ENCODE assay signal across 18 cellular contexts in the genomic region with DNA sequence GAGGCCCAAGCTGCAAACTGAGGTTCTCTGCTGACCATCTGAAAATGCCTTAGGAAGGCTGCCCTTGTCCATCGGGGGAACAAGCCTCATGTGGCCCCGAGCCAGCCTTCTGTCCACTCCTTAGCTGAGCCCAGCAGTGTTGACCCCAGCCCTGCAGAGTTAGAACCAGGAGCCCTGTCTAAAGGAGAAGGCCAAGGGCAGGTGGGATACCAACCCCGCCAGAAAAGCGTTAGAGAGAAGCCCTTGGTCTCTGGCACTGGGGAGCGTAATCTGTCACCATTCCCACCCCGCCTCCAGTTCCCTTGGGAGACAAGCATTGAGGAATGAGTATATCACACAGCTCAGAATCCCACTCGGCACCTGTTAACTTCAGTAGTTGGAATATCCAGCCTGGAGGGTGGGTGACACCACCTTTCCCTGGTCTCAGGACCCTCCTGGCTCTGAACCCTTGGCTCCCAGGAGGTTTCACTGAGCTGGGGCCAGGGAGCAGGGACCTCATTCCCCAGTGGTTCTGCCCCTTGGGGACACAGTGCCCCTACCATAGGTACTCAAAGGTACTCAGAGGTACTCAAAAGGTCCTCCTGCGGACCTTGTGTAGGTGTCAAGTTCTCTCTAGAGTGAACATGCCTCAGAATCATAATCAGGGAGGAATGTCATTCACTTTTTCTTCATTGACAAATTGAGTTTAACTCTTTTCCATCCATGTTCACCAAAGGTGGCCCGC. TPM values are rescaled to one million over a fixed set of nuclear protein-coding genes. Genes with fewer than 3 reads are reported as not detected.
DNase-seq lines count a peak whose midpoint lies in the region; ATAC-seq, FAIRE-seq and TF ChIP-seq lines count a peak whose summit lies in the region.
"Had no signal": no experiment of that assay in that cellular context is flagged by ENCODE, and none has a peak within 500 bp of the region (broad histone marks: within the 10 kb centered on the region; RNA-seq: fewer than 3 reads in every experiment).

No MANE protein-coding gene starts in this region.

- TF ChIP-seq EP300 in HepG2 (IDR thresholded peaks at IDR 0.05; ENCODE audit: low read depth in 2 of 2, low read length in 2 of 2) (no peak), HepG2 (CRISPR knock-in tag; IDR thresholded peaks at IDR 0.05; ENCODE audit: borderline replicate concordance) (no peak)

- H3K27ac ChIP-seq in BLaER1 treated with 17β-estradiol and CSF1 and Interleukin-3, amounts not matched to agents 10 nM and 100 nM = peak overlapping the region in 6 of 11 experiments; percentile 10 to 52 (median 32); a peak in 3 of 22 replicates
- H3K27ac ChIP-seq in breast epithelium = peak overlapping the region; percentile 33 to 66
- peak overlapping the region; percentile 94 for H3K27ac ChIP-seq in HepG2 (ENCODE audit: extremely low read length, insufficient read depth, low read length)
- peak overlapping the region in 7 of 8 donors; percentile 7 to 64 (median 44) for H3K27ac ChIP-seq in spleen
- H3K27ac ChIP-seq: VCaP had no signal

- WGBS in HepG2 (ENCODE audit: low lambda C conversion rate) = 97% methylated on average over 7 of the region's 9 CpGs
- WGBS in spleen, 5 donors = 86 to 94% (median 93%) methylated on average over 9 of the region's 9 CpGs

- TF ChIP-seq POLR2A in breast epithelium (IDR thresholded peaks at IDR 0.05) = no peak
- TF ChIP-seq POLR2A in HepG2 (IDR thresholded peaks at IDR 0.05; ENCODE audit: insufficient read depth in 1 of 2, low read depth in 2 of 2, low read length in 2 of 2) = no peak; a peak in 1 of 4 replicates
- TF ChIP-seq POLR2A in spleen (IDR thresholded peaks at IDR 0.05) = no peak

- in situ Hi-C loops in HepG2 (cut with HindIII; ENCODE audit: extremely low pct_ligation_motif_present, low pct_unique_long_range_greater_than_20kb) = no loop called here
- in situ Hi-C loops in KBM-7 (cut with MboI; ENCODE audit: low pct_unique_long_range_greater_than_20kb, low sequenced_read_pairs) = no loop called here

- peak; percentile 6; the same call in 2 of the 3 replicates for ATAC-seq in HepG2
- ATAC-seq: natural killer cell had no signal

- peaks cover 8 to 45% (median 28%) of the 10 kb centered on the region in 10 experiments; a peak in 19 of 20 replicates for H3K4me1 ChIP-seq in BLaER1 treated with 17β-estradiol and CSF1 and Interleukin-3, amounts not matched to agents 10 nM and 100 nM
- H3K4me1 ChIP-seq in breast epithelium = no peaks in the 10 kb centered on the region
- H3K4me1 ChIP-seq in HepG2 (ENCODE audit: insufficient read depth, low read length) = peaks cover 73% of the 10 kb centered on the region
- H3K4me1 ChIP-seq in spleen = peaks cover 0 to 59% (median 22%) of the 10 kb centered on the region in 6 donors

- no TSS peak for BruUV-seq in HepG2 (replicated peaks; lab: Mats Ljungman, UMichigan)

- POLR2A ChIA-PET in HepG2 (lab: Yijun Ruan, JAX) = interaction anchor here (1.3 to 2.4 kb wide), 3 partner anchors 10 to 34 kb away, joined by 3 to 5 read pairs (median 5); no protein-coding TSS in a partner anchor

- no peaks in the 10 kb centered on the region for H3K27me3 ChIP-seq in BLaER1 treated with 17β-estradiol and CSF1 and Interleukin-3, amounts not matched to agents 10 nM and 100 nM
- H3K27me3 ChIP-seq in breast epithelium (no peaks in the 10 kb centered on the region), HepG2 (ENCODE audit: control insufficient read depth in 1 of 2, insufficient read depth in 2 of 2, low read length in 2 of 2) (no peaks in the 10 kb centered on the region), spleen (replicated peaks in 1 of 7) (no peaks in the 10 kb centered on the region)

- TF ChIP-seq CTCF in breast epithelium (IDR thresholded peaks at IDR 0.05) (no peak), HepG2 (CRISPR knock-in tag; IDR thresholded peaks at IDR 0.05) (no peak), spleen (IDR thresholded peaks at IDR 0.05 in 8 of 11, conservative IDR thresholded peaks at IDR 0.05 in 3 of 11) (no peak)

- peaks cover 6 to 65% (median 51%) of the 10 kb centered on the region in 11 experiments; a peak in 18 of 22 replicates for H4K20me1 ChIP-seq in BLaER1 treated with 17β-estradiol and CSF1 and Interleukin-3, amounts not matched to agents 10 nM and 100 nM
- no peaks in the 10 kb centered on the region; the same call in 1 of the 2 replicates for H4K20me1 ChIP-seq in HepG2 (ENCODE audit: insufficient read depth, low read length)

- H3K9me3 ChIP-seq in BLaER1 treated with 17β-estradiol and CSF1 and Interleukin-3, amounts not matched to agents 10 nM and 100 nM (replicated peaks in 1 of 11) = peaks cover 28 to 86% (median 60%) of the 10 kb centered on the region in 11 experiments
- no peaks in the 10 kb centered on the region for H3K9me3 ChIP-seq in breast epithelium
- peaks cover 14% of the 10 kb centered on the region for H3K9me3 ChIP-seq in HepG2 (ENCODE audit: low read length)
- peaks cover 0 to 17% (median 11%) of the 10 kb centered on the region in 8 donors for H3K9me3 ChIP-seq in spleen

- peak overlapping the region in 1 of 11 experiments; percentile 7; a peak in 2 of 22 replicates for H3K9ac ChIP-seq in BLaER1 treated with 17β-estradiol and CSF1 and Interleukin-3, amounts not matched to agents 10 nM and 100 nM
- no peak overlapping the region for H3K9ac ChIP-seq in HepG2 (ENCODE audit: insufficient read depth, low read depth, low read length)

- peak overlapping the region in 10 of 11 experiments; percentile 33 to 61 (median 48); a peak in 15 of 22 replicates for H3K4me2 ChIP-seq in BLaER1 treated with 17β-estradiol and CSF1 and Interleukin-3, amounts not matched to agents 10 nM and 100 nM
- H3K4me2 ChIP-seq in HepG2 (ENCODE audit: low read depth, low read length) = no peak overlapping the region

- H3K4me3 ChIP-seq in BLaER1 treated with 17β-estradiol and CSF1 and Interleukin-3, amounts not matched to agents 10 nM and 100 nM = 0 out of 20 replicates have a peak overlapping the region, but pooled peaks of 1 of the 10 experiments have one; percentile 10
- H3K4me3 ChIP-seq in breast epithelium = no peak overlapping the region
- H3K4me3 ChIP-seq in HepG2 (replicated peaks in 1 of 3; ENCODE audit: insufficient read depth in 1 of 3, low read depth in 2 of 3, low read length in 3 of 3) = no peak overlapping the region
- no peak overlapping the region for H3K4me3 ChIP-seq in spleen

- DNase-seq in breast epithelium (ENCODE audit: low spot score in 2 of 2) = no peak
- no peak for DNase-seq in HepG2 (ENCODE audit: low spot score)
- no peak for DNase-seq in spleen
- no peak for DNase-seq in NCI-H1048 (lab: John Stamatoyannopoulos, UW)
- DNase-seq in cerebellum (ENCODE audit: low spot score) = no peak
- DNase-seq in activated T-cell treated with anti-CD3 and anti-CD28 coated beads, Interleukin-2, amount 50 U/mL, for 1 hour = no peak
- DNase-seq in KBM-7 = no peak
- DNase-seq: activated CD4-positive, alpha-beta memory T cell treated with anti-CD3 and anti-CD28 coated beads, Interleukin-2, amount 10 ng/mL, durations not matched to agents 7 days and 5 days; Calu3; erythroblast; GDM1; HCEC 1CT; natural killer cell; NCI-H2029; NCI-H524 treated with DMSO at 0.1 percent for 48 hours had no signal

- no peak overlapping the region for H2AFZ ChIP-seq in HepG2 (ENCODE audit: low read length)

- H3K79me2 ChIP-seq in HepG2 (ENCODE audit: insufficient read depth, low read length) = no peaks in the 10 kb centered on the region

- CTCF ChIA-PET in HepG2 (lab: Yijun Ruan, JAX; ENCODE audit: low intra/inter-chr PET ratio, low total read pairs) = no interaction called here

- H3K36me3 ChIP-seq in BLaER1 treated with 17β-estradiol and CSF1 and Interleukin-3, amounts not matched to agents 10 nM and 100 nM = peaks cover 78 to 94% (median 87%) of the 10 kb centered on the region in 11 experiments
- no peaks in the 10 kb centered on the region for H3K36me3 ChIP-seq in breast epithelium
- peaks cover 34 to 60% of the 10 kb centered on the region in 2 experiments for H3K36me3 ChIP-seq in HepG2 (replicated peaks in 1 of 2; ENCODE audit: control insufficient read depth in 1 of 2, insufficient read depth in 2 of 2, low read length in 2 of 2)
- peaks cover 27 to 84% (median 78%) of the 10 kb centered on the region in 6 donors for H3K36me3 ChIP-seq in spleen

- no peak for TF ChIP-seq RAD21 in HepG2 (CRISPR knock-in tag; IDR thresholded peaks at IDR 0.05)

- intact Hi-C loops in breast epithelium (cut with DNase I; ENCODE audit: low total_unique reads) = no loop called here
- intact Hi-C loops in HepG2 (cut with micrococcal nuclease; ENCODE audit: unreplicated experiment) = loop anchor here (5.0 kb wide), 2 partner anchors 35 to 315 kb away; no protein-coding TSS in a partner anchor
- intact Hi-C loops in spleen (cut with DNase I; ENCODE audit: low total_unique reads) = loop anchor here (5.0 kb wide), 1 partner anchor 165 kb away; no protein-coding TSS in a partner anchor

- FAIRE-seq in HepG2 (lab: Jason Lieb, UNC) = no peak
- FAIRE-seq: colon had no signal

RNA-seq across cellular contexts. Expression of a gene that starts 16.4 kb away (rescaled TPM):
- total RNA-seq in breast epithelium (10 to 100 TPM; 48.0 to 60.0 (median 57.5) TPM), HepG2 (2016; rRNA removed; fragmentation: Illumina TruSeq; extraction: Trizol) (24.6 and 28.2 TPM in 2 replicates), spleen (100 to 1,000 TPM; 287 to 590 (median 388) TPM), cerebellum (15.7 TPM)
- 3.8 and 4.0 TPM in 2 replicates for total RNA-seq in HepG2 (2016; cell fraction: cytosol; rRNA removed; fragmentation: Illumina TruSeq; extraction: Trizol; ENCODE audit: low read depth)
- total RNA-seq in HepG2 (2016; cell fraction: insoluble cytoplasmic fraction; rRNA removed; fragmentation: Illumina TruSeq; extraction: Trizol) = 23.9 and 25.8 TPM in 2 replicates
- 12.7 and 13.7 TPM in 2 replicates for total RNA-seq in HepG2 (2016; cell fraction: membrane; rRNA removed; fragmentation: Illumina TruSeq; extraction: Trizol)
- total RNA-seq in HepG2 (2016; cell fraction: nucleus; rRNA removed; fragmentation: Illumina TruSeq; extraction: Trizol) = 18.7 and 22.0 TPM in 2 replicates
- polyA plus RNA-seq in HepG2 (2011; rRNA removed) (64.4 and 71.4 TPM in 2 replicates), spleen (100 to 1,000 TPM in 1 of 3 donors, 10 to 100 TPM in 2; 44.4 to 113 (median 44.6) TPM)
- polyA plus RNA-seq in HepG2 (2011; cell fraction: cytosol; rRNA removed) = 35.2 and 41.5 TPM in 2 replicates
- polyA plus RNA-seq in HepG2 (2011; cell fraction: nucleus; rRNA removed) = 84.4 and 87.5 TPM in 2 replicates
- polyA plus RNA-seq in HepG2 (2012) = 88.7 and 93.9 TPM in 2 replicates
- polyA plus RNA-seq in HepG2 (2016; cell fraction: cytosol; fragmentation: Illumina TruSeq; extraction: Trizol; ENCODE audit: low read depth) = 4.9 and 5.3 TPM in 2 replicates
- 32.4 and 34.7 TPM in 2 replicates for polyA plus RNA-seq in HepG2 (2016; cell fraction: insoluble cytoplasmic fraction; fragmentation: Illumina TruSeq; extraction: Trizol; ENCODE audit: low read depth)
- polyA plus RNA-seq in HepG2 (2016; cell fraction: membrane; fragmentation: Illumina TruSeq; extraction: Trizol; ENCODE audit: low read depth) = 11.1 and 13.2 TPM in 2 replicates
- 37.6 and 39.9 TPM in 2 replicates for polyA plus RNA-seq in HepG2 (2016; cell fraction: nucleus; fragmentation: Illumina TruSeq; extraction: Trizol; ENCODE audit: insufficient read depth, low read depth)
- polyA minus RNA-seq in HepG2 (2011; rRNA and poly(A)+ RNA removed; ENCODE audit: low replicate concordance) = 29.2 and 54.2 TPM in 2 replicates
- polyA minus RNA-seq in HepG2 (2011; cell fraction: cytosol; rRNA and poly(A)+ RNA removed) = 54.7 and 59.7 TPM in 2 replicates
- polyA minus RNA-seq in HepG2 (2011; cell fraction: nucleus; rRNA and poly(A)+ RNA removed) = 39.1 and 52.8 TPM in 2 replicates

Comparison
In these comparisons a context has a peak if more than half of its experiments do, and no peak if none do; other contexts are left out.
1. H3K27ac ChIP-seq: peak in every context shown above with its lines; median percentile 94 in HepG2; 50 in breast epithelium; 44 in spleen; 32 in BLaER1 treated with 17β-estradiol and CSF1 and Interleukin-3, amounts not matched to agents 10 nM and 100 nM.
2. RNA of a gene that starts 16.4 kb away (total RNA-seq): 287 to 590 TPM in spleen; 48.0 to 60.0 TPM in breast epithelium, 3.8 to 28.2 TPM in HepG2 and 15.7 TPM in cerebellum (single experiment); every median in the first group is over 4 times any median in the second.